ENCODE assay signal across 8 cellular contexts in genomic region chr20:62617711-62618483, GRCh38. TPM values are rescaled to one million over a fixed set of nuclear protein-coding genes. Genes with fewer than 3 reads are reported as not detected.
A peak's percentile ranks its signal among the peaks of the same experiment; 100 is the strongest.
DNase-seq lines count a peak whose midpoint lies in the region; ATAC-seq and TF ChIP-seq lines count a peak whose summit lies in the region.

No MANE protein-coding gene starts in this region.

- 72% methylated on average over 12 of the region's 23 CpGs for WGBS in mammary epithelial cell (ENCODE audit: low coverage, missing lambda C conversion rate)

- DNase-seq in MCF 10A (ENCODE audit: unreplicated experiment), result peak; percentile 72
- no peak for DNase-seq in mammary epithelial cell
- DNase-seq in T-cell, result peak in 30 of 34 experiments; percentile 11 to 59 (median 34)
- no peak for DNase-seq in central memory CD8-positive, alpha-beta T cell (ENCODE audit: low spot score in 2 of 2)
- peak; percentile 40 for DNase-seq in renal cortical epithelial cell (ENCODE audit: low read depth)
- DNase-seq in NCI-H446 treated with DMSO at 0.1 percent for 48 hours (lab: John Stamatoyannopoulos, UW), result no peak
- DNase-seq in NCI-H2196 (lab: John Stamatoyannopoulos, UW; ENCODE audit: unreplicated experiment), result no peak

- H3K36me3 ChIP-seq in mammary epithelial cell (ENCODE audit: insufficient read depth, low read length), result no peaks in the 10 kb centered on the region

- H3K79me2 ChIP-seq in mammary epithelial cell (ENCODE audit: insufficient read depth, low read length), result no peaks in the 10 kb centered on the region

- BruUV-seq in MCF 10A (replicated peaks; lab: Mats Ljungman, UMichigan) (no TSS peak), mammary epithelial cell (replicated peaks; lab: Mats Ljungman, UMichigan) (no TSS peak)

- peak; percentile 66 to 83 (median 75) for ATAC-seq in T-cell (replicated peaks in 1 of 4)
- ATAC-seq in central memory CD8-positive, alpha-beta T cell (replicated peaks; ENCODE audit: extremely low read depth, poor library complexity, severe bottlenecking), result peak; percentile 87
- ATAC-seq in HG03342 (IDR thresholded peaks at IDR 0.05; ENCODE audit: unreplicated experiment), result no peak

- no peaks in the 10 kb centered on the region for H3K27me3 ChIP-seq in mammary epithelial cell (ENCODE audit: insufficient read depth, low read length)

- no peak overlapping the region for H2AFZ ChIP-seq in mammary epithelial cell (ENCODE audit: low read depth, low read length)

- H3K4me2 ChIP-seq in mammary epithelial cell (ENCODE audit: insufficient read depth, low read depth, low read length), result no peak overlapping the region

- H3K9me3 Mint-ChIP-seq in MCF 10A (ENCODE audit: unreplicated experiment) (no peaks in the 10 kb centered on the region), T-cell (no peaks in the 10 kb centered on the region)
- no peaks in the 10 kb centered on the region for H3K9me3 Mint-ChIP-seq in central memory CD8-positive, alpha-beta T cell

- H3K4me3 ChIP-seq in mammary epithelial cell (replicated peaks in 1 of 3; ENCODE audit: insufficient read depth in 1 of 3, low read depth in 2 of 3, low read length in 3 of 3), result no peak overlapping the region

- no peaks in the 10 kb centered on the region for H3K36me3 Mint-ChIP-seq in MCF 10A (ENCODE audit: insufficient read depth, unreplicated experiment)
- H3K36me3 Mint-ChIP-seq in T-cell, result no peaks in the 10 kb centered on the region
- H3K36me3 Mint-ChIP-seq in central memory CD8-positive, alpha-beta T cell (ENCODE audit: insufficient read depth), result peaks cover 6% of the 10 kb centered on the region

- H3K4me1 Mint-ChIP-seq in MCF 10A (ENCODE audit: insufficient read depth, unreplicated experiment), result peaks cover 6% of the 10 kb centered on the region
- H3K4me1 Mint-ChIP-seq in T-cell, result peaks cover 19 to 32% (median 24%) of the 10 kb centered on the region in 3 donors
- peaks cover 18% of the 10 kb centered on the region for H3K4me1 Mint-ChIP-seq in central memory CD8-positive, alpha-beta T cell

- POLR2A ChIA-PET in MCF 10A (lab: Yijun Ruan, JAX) (interaction anchor here (0.6 to 2.0 kb wide), 9 partner anchors 15 to 252 kb away, joined by 3 to 9 read pairs (median 4); partner anchors contain the start of genes RPS21 and SLCO4A1), T-cell (lab: Charles Lee) (no interaction called here)

- dilution Hi-C loops in mammary epithelial cell (cut with HindIII; ENCODE audit: low sequenced_read_pairs), result no loop called here

- in situ Hi-C loops in mammary epithelial cell (cut with MboI; ENCODE audit: low sequenced_read_pairs in 2 of 2), result loop anchor here (10.0 to 25.0 kb wide), 2 partner anchors 113 to 231 kb away; partner anchors contain the start of gene RPS21 (in 1 of the 2)

- H4K20me1 ChIP-seq in mammary epithelial cell (ENCODE audit: insufficient read depth, low read length), result no peaks in the 10 kb centered on the region

- H3K27me3 Mint-ChIP-seq in MCF 10A (ENCODE audit: insufficient read depth, unreplicated experiment) (no peaks in the 10 kb centered on the region), T-cell (no peaks in the 10 kb centered on the region)
- no peaks in the 10 kb centered on the region for H3K27me3 Mint-ChIP-seq in central memory CD8-positive, alpha-beta T cell

- no peak overlapping the region for H3K9ac ChIP-seq in mammary epithelial cell (ENCODE audit: insufficient read depth, low read length)

- intact Hi-C loops in MCF 10A (cut with micrococcal nuclease) (loop anchor here (1.0 to 5.0 kb wide), 2 partner anchors 101 to 118 kb away; no protein-coding TSS in a partner anchor), mammary epithelial cell (cut with micrococcal nuclease) (loop anchor here (1.0 to 5.0 kb wide), 6 partner anchors 102 to 317 kb away; partner anchors contain the start of genes CABLES2 and RPS21)

- no peaks in the 10 kb centered on the region for H3K9me3 ChIP-seq in mammary epithelial cell (replicated peaks; ENCODE audit: insufficient read depth, low read length)

- H3K27ac ChIP-seq in mammary epithelial cell (ENCODE audit: insufficient read depth, low read depth, low read length), result no peak overlapping the region

- CTCF ChIA-PET in MCF 10A (lab: Yijun Ruan, JAX), result interaction anchor here (0.6 to 3.8 kb wide), 38 partner anchors 7 to 317 kb away, joined by 3 to 63 read pairs (median 4); partner anchors contain the start of genes MRGBP, RPS21 and SLCO4A1
- CTCF ChIA-PET in mammary epithelial cell (lab: Charles Lee; ENCODE audit: low non-redundant PET), result interaction anchor here (0.6 to 0.7 kb wide), 2 partner anchors 49 to 232 kb away, joined by 4 to 9 read pairs; no protein-coding TSS in a partner anchor
- CTCF ChIA-PET in T-cell (lab: Charles Lee), result interaction anchor here in 1 of 2 donors (0.8 kb wide), 1 partner anchor 34 kb away, joined by 3 read pairs; no protein-coding TSS in a partner anchor

- peaks cover 4% of the 10 kb centered on the region for H3K4me1 ChIP-seq in mammary epithelial cell (ENCODE audit: insufficient read depth, low read length)

- H3K27ac Mint-ChIP-seq in MCF 10A (ENCODE audit: low read depth, unreplicated experiment) (peak overlapping the region; percentile 69), T-cell (peak overlapping the region; percentile 70 to 77)
- peak overlapping the region; percentile 68 for H3K27ac Mint-ChIP-seq in central memory CD8-positive, alpha-beta T cell (ENCODE audit: low read depth)

- TF ChIP-seq CTCF in MCF 10A (IDR thresholded peaks at IDR 0.05; ENCODE audit: unreplicated experiment), result no peak
- no peak for TF ChIP-seq CTCF in mammary epithelial cell (conservative IDR thresholded peaks at IDR 0.05 in 1 of 2, IDR thresholded peaks at IDR 0.05 in 1 of 2; ENCODE audit: extremely low read depth in 1 of 2, insufficient read depth in 1 of 2, low read depth in 1 of 2, low read length in 2 of 2)

- H3K4me3 Mint-ChIP-seq in MCF 10A (ENCODE audit: unreplicated experiment) (no peak overlapping the region), T-cell (peak overlapping the region in 1 of 3 donors; percentile 55)
- peak overlapping the region; percentile 11 for H3K4me3 Mint-ChIP-seq in central memory CD8-positive, alpha-beta T cell

RNA-seq across cellular contexts. Expression of gene SLCO4A1, which starts 24.4 kb away (rescaled TPM):
- total RNA-seq in MCF 10A (2022) (23.8 and 27.0 TPM in 2 replicates), mammary epithelial cell (under 1 TPM; 0.17 to 0.33 TPM), T-cell (1 to 10 TPM in 4 of 5 donors, under 1 TPM in 1; 0.98 to 7.2 (median 5.4) TPM), renal cortical epithelial cell (6.1 and 30.7 TPM in 2 replicates)
- polyA plus RNA-seq in mammary epithelial cell, result 0.99 TPM
- polyA minus RNA-seq in mammary epithelial cell, result 1.3 TPM

Comparison
In these comparisons a context has a peak if more than half of its experiments do, and no peak if none do; other contexts are left out.
1. DNase-seq: peak in MCF 10A (single experiment), T-cell (30 of 34) and renal cortical epithelial cell (single experiment); none in mammary epithelial cell (single experiment), central memory CD8-positive, alpha-beta T cell (0 of 2), NCI-H446 treated with DMSO at 0.1 percent for 48 hours (single experiment) and NCI-H2196 (single experiment).
2. Peak in every context shown above with its lines, with median percentiles within 50 percentile points of each other: H3K27ac Mint-ChIP-seq.